ENCODE assay signal across 14 cellular contexts in the genomic region with DNA sequence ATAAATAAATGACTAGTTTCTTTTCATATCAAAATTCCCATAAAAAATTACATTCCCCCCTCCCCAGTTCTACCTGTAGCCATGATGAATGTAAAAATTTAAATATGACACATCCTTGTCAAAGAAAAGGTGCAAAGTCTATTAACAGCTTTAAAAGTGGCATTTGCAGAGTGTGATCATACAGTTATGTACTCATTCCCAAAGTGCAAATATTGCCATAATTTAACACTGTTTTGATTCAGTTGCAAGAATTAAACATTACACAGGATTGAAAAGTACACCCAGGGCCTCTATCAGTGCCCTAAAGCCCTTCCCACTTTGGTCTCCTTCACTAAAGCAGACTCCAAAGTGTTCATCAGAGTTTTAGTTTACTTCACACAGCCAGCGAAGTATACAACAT. TPM values are rescaled to one million over a fixed set of nuclear protein-coding genes. Genes with fewer than 3 reads are reported as not detected.
DNase-seq lines count a peak whose midpoint lies in the region; ATAC-seq, FAIRE-seq and TF ChIP-seq lines count a peak whose summit lies in the region.
"Had no signal": no experiment of that assay in that cellular context is flagged by ENCODE, and none has a peak within 500 bp of the region (broad histone marks: within the 10 kb centered on the region; RNA-seq: fewer than 3 reads in every experiment).

No MANE protein-coding gene starts in this region.

- peaks cover 32% of the 10 kb centered on the region for H3K36me3 ChIP-seq in IMR-90 (ENCODE audit: control insufficient read depth, insufficient read depth, low read length)

- H3K9me3 ChIP-seq in A549 (no peaks in the 10 kb centered on the region), IMR-90 (ENCODE audit: control insufficient read depth, insufficient read depth, low read length) (no peaks in the 10 kb centered on the region)

- H2BK120ac ChIP-seq in IMR-90 (ENCODE audit: low read depth, low read length): no peak overlapping the region

- H3K27me3 ChIP-seq in IMR-90 (ENCODE audit: control insufficient read depth, insufficient read depth, low read length) (no peaks in the 10 kb centered on the region), foreskin keratinocyte (no peaks in the 10 kb centered on the region)

- no TSS peak for BruUV-seq in IMR-90 (replicated peaks; lab: Mats Ljungman, UMichigan)

- no peak overlapping the region for H2AK5ac ChIP-seq in IMR-90 (ENCODE audit: low read depth, low read length)

- H3K56ac ChIP-seq in IMR-90 (ENCODE audit: extremely low read depth, insufficient read depth, low read length): no peak overlapping the region

- no peak for TF ChIP-seq RAD21 in A549 (conservative IDR thresholded peaks at IDR 0.05 in 1 of 2, IDR thresholded peaks at IDR 0.05 in 1 of 2)
- TF ChIP-seq RAD21 in IMR-90 (IDR thresholded peaks at IDR 0.05; ENCODE audit: low read length): no peak

- no peak overlapping the region for H2BK5ac ChIP-seq in IMR-90 (ENCODE audit: low read depth, low read length, poor library complexity, severe bottlenecking)

- no peak overlapping the region for H3K14ac ChIP-seq in IMR-90 (replicated peaks; ENCODE audit: low read depth, low read length)

- no peak overlapping the region for H2BK20ac ChIP-seq in IMR-90 (ENCODE audit: low read depth, low read length)

- FAIRE-seq in A549 (lab: Jason Lieb, UNC): no peak
- FAIRE-seq: D721Med, GM12892, HTR-8/SVneo had no signal

- H3K9me3 Mint-ChIP-seq in activated CD4-positive, alpha-beta T cell treated with anti-CD3 and anti-CD28 coated beads for 36 hours (ENCODE audit: low read depth): no peaks in the 10 kb centered on the region

- peaks cover 44% of the 10 kb centered on the region for H3K4me1 ChIP-seq in A549
- H3K4me1 ChIP-seq in IMR-90 (ENCODE audit: control insufficient read depth, insufficient read depth, low read length): peaks cover 5% of the 10 kb centered on the region
- peaks cover 5% of the 10 kb centered on the region for H3K4me1 ChIP-seq in foreskin keratinocyte

- intact Hi-C loops in activated CD4-positive, alpha-beta T cell treated with anti-CD3 and anti-CD28 coated beads for 36 hours (cut with DNase I, micrococcal nuclease): loop anchor here (1.0 to 5.0 kb wide), 5 partner anchors 105 to 830 kb away; a partner anchor contains a TSS
- intact Hi-C loops in IMR-90 (cut with micrococcal nuclease): loop anchor here (1.0 to 5.0 kb wide), 4 partner anchors 51 to 285 kb away; a partner anchor contains a TSS
- intact Hi-C loops in Right ventricle myocardium superior (cut with DNase I): loop anchor here (5.0 kb wide), 1 partner anchor 160 kb away; no protein-coding TSS in a partner anchor

- 0 out of 2 replicates have a peak, but pooled peaks cover 3% of the 10 kb centered on the region for H3K9me1 ChIP-seq in IMR-90 (ENCODE audit: insufficient read depth, low read length)

- no peak for TF ChIP-seq CTCF in A549 (IDR thresholded peaks at IDR 0.05)
- no peak for TF ChIP-seq CTCF in IMR-90 (conservative IDR thresholded peaks at IDR 0.05; ENCODE audit: low read depth, low read length)
- TF ChIP-seq CTCF in foreskin keratinocyte (conservative IDR thresholded peaks at IDR 0.05): no peak

- peak overlapping the region; percentile 17 for H3K27ac Mint-ChIP-seq in activated CD4-positive, alpha-beta T cell treated with anti-CD3 and anti-CD28 coated beads for 36 hours

- H3K23ac ChIP-seq in IMR-90 (ENCODE audit: low read depth, low read length): 0 out of 2 replicates have a peak overlapping the region, but pooled peaks have one; percentile 31

- no peak for TF ChIP-seq POLR2A in A549 (IDR thresholded peaks at IDR 0.05; ENCODE audit: low read length)
- no peak for TF ChIP-seq POLR2A in IMR-90 (IDR thresholded peaks at IDR 0.05; ENCODE audit: low read depth, low read length)

- H3K79me1 ChIP-seq in IMR-90 (ENCODE audit: low read depth in 1 of 2, low read length in 2 of 2): peaks cover 21 to 37% of the 10 kb centered on the region in 2 experiments

- no peak overlapping the region for H4K8ac ChIP-seq in IMR-90 (ENCODE audit: low read depth in 2 of 2, low read length in 2 of 2)

- peaks cover 45% of the 10 kb centered on the region for H3K4me1 Mint-ChIP-seq in activated CD4-positive, alpha-beta T cell treated with anti-CD3 and anti-CD28 coated beads for 36 hours

- POLR2A ChIA-PET in activated CD4-positive, alpha-beta T cell treated with anti-CD3 and anti-CD28 coated beads for 36 hours (lab: Charles Lee): interaction anchor here (0.6 to 1.0 kb wide), 3 partner anchors 50 to 160 kb away, joined by 3 to 5 read pairs (median 4); no protein-coding TSS in a partner anchor
- POLR2A ChIA-PET in A549 (lab: Yijun Ruan, JAX): interaction anchor here (0.5 to 0.9 kb wide), 2 partner anchors 51 to 198 kb away, joined by 4 to 5 read pairs; a partner anchor contains a TSS
- POLR2A ChIA-PET in IMR-90 (lab: Charles Lee; ENCODE audit: unreplicated experiment): no interaction called here

- no peak for ATAC-seq in activated CD4-positive, alpha-beta T cell treated with anti-CD3 and anti-CD28 coated beads for 36 hours
- no peak; a peak in 1 of 6 replicates for ATAC-seq in A549
- no peak for ATAC-seq in IMR-90 (ENCODE audit: low read depth)
- no peak for ATAC-seq in foreskin keratinocyte
- no peak for ATAC-seq in HG02678 (IDR thresholded peaks at IDR 0.05; ENCODE audit: unreplicated experiment)
- no peak for ATAC-seq in Right ventricle myocardium superior (ENCODE audit: poor library complexity)
- ATAC-seq in HG03280 (IDR thresholded peaks at IDR 0.05; ENCODE audit: unreplicated experiment): no peak

- no peak overlapping the region for H3K18ac ChIP-seq in IMR-90 (ENCODE audit: low read depth, low read length)

- H2AK9ac ChIP-seq in IMR-90 (replicated peaks; ENCODE audit: low read depth, low read length, poor library complexity): no peak overlapping the region

- no peak overlapping the region for H3K4ac ChIP-seq in IMR-90 (ENCODE audit: low read depth, low read length)

- dilution Hi-C loops in IMR-90 (cut with HindIII; ENCODE audit: low sequenced_read_pairs, unreplicated experiment): loop anchor here (25.0 kb wide), 1 partner anchor 105 kb away; a partner anchor contains a TSS

- H2BK15ac ChIP-seq in IMR-90 (ENCODE audit: low read depth, low read length): no peak overlapping the region

- H3K4me2 ChIP-seq in A549 (peak overlapping the region; percentile 9; the same call in 2 of the 3 replicates), IMR-90 (ENCODE audit: low read depth, low read length) (no peak overlapping the region)

- H3K36me3 Mint-ChIP-seq in activated CD4-positive, alpha-beta T cell treated with anti-CD3 and anti-CD28 coated beads for 36 hours (ENCODE audit: low read depth): peaks cover 41% of the 10 kb centered on the region

- H4K20me1 ChIP-seq in IMR-90 (ENCODE audit: insufficient read depth, low read length): peaks cover 6% of the 10 kb centered on the region; the same call in 1 of the 2 replicates

- H4K5ac ChIP-seq in IMR-90 (ENCODE audit: low read depth, low read length): no peak overlapping the region

- no peaks in the 10 kb centered on the region for H3K27me3 Mint-ChIP-seq in activated CD4-positive, alpha-beta T cell treated with anti-CD3 and anti-CD28 coated beads for 36 hours

- no peak for DNase-seq in activated CD4-positive, alpha-beta T cell treated with anti-CD3 and anti-CD28 coated beads for 36 hours
- no peak for DNase-seq in activated CD4-positive, alpha-beta T cell treated with anti-CD3 and anti-CD28 coated beads for 4 hours
- no peak for DNase-seq in A549 (ENCODE audit: low read depth in 1 of 2, low spot score in 1 of 2)
- no peak for DNase-seq in IMR-90
- no peak for DNase-seq in foreskin keratinocyte
- DNase-seq in Right ventricle myocardium superior: no peak
- DNase-seq: 8988T, HCEC 1CT, NCI-H2107 had no signal

- 65% methylated on average over 1 of the region's 1 CpG for WGBS in A549 (ENCODE audit: missing lambda C conversion rate)
- WGBS in IMR-90 (ENCODE audit: extremely low coverage in 2 of 2, insufficient read length in 1 of 2), 2 experiments: no CpG with 5 or more reads among the region's 1 CpG

- H4K91ac ChIP-seq in IMR-90 (ENCODE audit: insufficient read depth, low read depth, low read length): no peak overlapping the region

- in situ Hi-C loops in IMR-90 (cut with MboI; ENCODE audit: low sequenced_read_pairs): loop anchor here (5.0 to 25.0 kb wide), 5 partner anchors 50 to 805 kb away; a partner anchor contains a TSS

- no peak overlapping the region for H3K4me3 Mint-ChIP-seq in activated CD4-positive, alpha-beta T cell treated with anti-CD3 and anti-CD28 coated beads for 36 hours

- H3K27ac ChIP-seq in A549: peak overlapping the region; percentile 60 to 62
- H3K27ac ChIP-seq in IMR-90 (ENCODE audit: insufficient read depth, low read length): no peak overlapping the region
- peak overlapping the region; percentile 41 for H3K27ac ChIP-seq in foreskin keratinocyte

- H3K9ac ChIP-seq in IMR-90 (ENCODE audit: low read depth, low read length): no peak overlapping the region

- no peak overlapping the region for H2AFZ ChIP-seq in IMR-90 (replicated peaks; ENCODE audit: low read length, poor library complexity)

- CTCF ChIA-PET in activated CD4-positive, alpha-beta T cell treated with anti-CD3 and anti-CD28 coated beads for 36 hours (lab: Charles Lee): interaction anchor here (0.7 to 3.9 kb wide), 44 partner anchors 8 to 300 kb away, joined by 3 to 73 read pairs (median 5); no protein-coding TSS in a partner anchor
- CTCF ChIA-PET in A549 (lab: Yijun Ruan, JAX) (interaction anchor here (0.6 to 7.3 kb wide), 38 partner anchors 9 to 215 kb away, joined by 3 to 100 read pairs (median 6); a partner anchor contains a TSS), IMR-90 (lab: Yijun Ruan, JAX) (interaction anchor here (0.6 to 1.7 kb wide), 12 partner anchors 9 to 164 kb away, joined by 3 to 6 read pairs (median 4); no protein-coding TSS in a partner anchor)

- H3K4me3 ChIP-seq in A549: no peak overlapping the region
- no peak overlapping the region for H3K4me3 ChIP-seq in IMR-90 (ENCODE audit: insufficient read depth, low read depth, low read length)

- no peak for TF ChIP-seq EP300 in A549 (IDR thresholded peaks at IDR 0.05)

RNA-seq across cellular contexts. Expression of a gene that starts 51.8 kb away (rescaled TPM):
- 10 to 100 TPM; 81.9 to 87.5 TPM for total RNA-seq in activated CD4-positive, alpha-beta T cell treated with anti-CD3 and anti-CD28 coated beads for 36 hours
- polyA plus RNA-seq in A549 (2011; rRNA removed) (122 and 147 TPM in 2 replicates), A549 (2017; fragmentation: RNase III; extraction: RNeasy Plus Mini Kit Qiagen cat#74134 plus additional on column Dnase treatment) (120 to 146 TPM (median 137 TPM) in 3 replicates), IMR-90 (2012; rRNA removed) (44.9 and 57.0 TPM in 2 replicates), foreskin keratinocyte (43.3 and 50.1 TPM in 2 replicates)
- 38.4 and 45.0 TPM in 2 replicates for polyA plus RNA-seq in A549 (2012; cell fraction: cytosol; rRNA removed)
- polyA plus RNA-seq in A549 (2012; cell fraction: nucleus; rRNA removed): 20.9 and 43.9 TPM in 2 replicates
- 82.2 and 83.3 TPM in 2 replicates for polyA minus RNA-seq in A549 (2011; rRNA and poly(A)+ RNA removed)
- total RNA-seq in IMR-90 (2012; rRNA removed) (50.0 and 68.0 TPM in 2 replicates), foreskin keratinocyte (56.2 and 58.3 TPM in 2 replicates), Right ventricle myocardium superior (20.7 TPM)
- 14.3 and 27.2 TPM in 2 replicates for polyA plus RNA-seq in IMR-90 (2012; cell fraction: cytosol; rRNA removed)
- polyA plus RNA-seq in IMR-90 (2012; cell fraction: nucleus; rRNA removed; ENCODE audit: low replicate concordance): 8.4 and 77.6 TPM in 2 replicates

RNA-seq across cellular contexts. Expression of a gene that starts 57.8 kb away (rescaled TPM):
- under 1 TPM in 1 of 2 experiments, not detected in 1; 0.12 TPM for total RNA-seq in activated CD4-positive, alpha-beta T cell treated with anti-CD3 and anti-CD28 coated beads for 36 hours
- polyA plus RNA-seq in A549 (2011; rRNA removed) (1.8 and 2.4 TPM in 2 replicates), A549 (2017; fragmentation: RNase III; extraction: RNeasy Plus Mini Kit Qiagen cat#74134 plus additional on column Dnase treatment) (0.33 to 0.50 TPM (median 0.44 TPM) in 3 replicates), IMR-90 (2012; rRNA removed) (0.89 and 1.1 TPM in 2 replicates), foreskin keratinocyte (not detected in 2 replicates)
- polyA plus RNA-seq in A549 (2012; cell fraction: cytosol; rRNA removed): 0.79 and 0.81 TPM in 2 replicates
- 1.4 and 1.8 TPM in 2 replicates for polyA plus RNA-seq in A549 (2012; cell fraction: nucleus; rRNA removed)
- 11.9 and 13.0 TPM in 2 replicates for polyA minus RNA-seq in A549 (2011; rRNA and poly(A)+ RNA removed)
- total RNA-seq in IMR-90 (2012; rRNA removed) (0.56 and 0.90 TPM in 2 replicates), foreskin keratinocyte (not detected in 2 replicates), Right ventricle myocardium superior (15.6 TPM)
- 0.29 and 0.69 TPM in 2 replicates for polyA plus RNA-seq in IMR-90 (2012; cell fraction: cytosol; rRNA removed)
- 1.7 TPM in 2 replicates for polyA plus RNA-seq in IMR-90 (2012; cell fraction: nucleus; rRNA removed; ENCODE audit: low replicate concordance)
